In the genomic region with DNA sequence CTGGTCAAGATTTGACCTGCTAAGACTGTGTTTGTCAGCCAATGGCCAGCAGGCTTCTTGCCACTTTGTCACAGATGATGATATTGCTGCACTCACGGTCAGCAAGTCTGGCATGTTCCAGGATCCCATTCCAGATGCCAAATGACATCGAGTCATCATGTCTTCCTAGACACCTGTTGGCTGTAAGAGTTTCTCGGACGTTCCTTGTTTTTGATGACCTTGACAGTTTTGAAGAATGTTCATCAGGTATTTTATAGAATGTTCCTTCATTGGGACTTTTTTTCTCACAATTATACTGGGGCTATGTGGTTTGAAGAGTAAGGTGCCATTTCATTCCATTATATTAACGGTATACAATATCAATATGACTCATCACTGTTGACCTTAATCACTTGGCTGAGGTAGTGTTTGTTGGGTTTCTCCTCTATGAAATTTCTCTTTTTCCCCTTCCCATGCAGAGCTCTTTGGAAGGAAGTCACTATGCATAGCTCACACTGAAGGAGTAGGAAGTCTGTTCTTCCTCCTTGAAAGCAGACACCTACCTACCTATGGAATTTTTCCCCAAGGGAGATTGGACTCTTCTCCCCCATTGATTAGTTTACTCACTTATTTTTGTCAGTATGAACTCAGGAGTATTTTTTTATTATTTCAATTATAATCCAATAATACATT, we compare ENCODE assay signal across 27 cellular contexts. TPM values are rescaled to one million over a fixed set of nuclear protein-coding genes. Genes with fewer than 3 reads are reported as not detected.
DNase-seq lines count a peak whose midpoint lies in the region; ATAC-seq, FAIRE-seq and TF ChIP-seq lines count a peak whose summit lies in the region.
"Had no signal": no experiment of that assay in that cellular context is flagged by ENCODE, and none has a peak within 500 bp of the region (broad histone marks: within the 10 kb centered on the region; RNA-seq: fewer than 3 reads in every experiment).

No MANE protein-coding gene starts in this region.

- no peak overlapping the region for H2AK5ac ChIP-seq in IMR-90 (ENCODE audit: low read depth, low read length)

- H3K27me3 ChIP-seq in IMR-90 (ENCODE audit: control insufficient read depth, insufficient read depth, low read length) (no peaks in the 10 kb centered on the region; the same call in none of the 2 replicates), K562 (ENCODE audit: control insufficient read depth in 2 of 2, insufficient read depth in 2 of 2, low read length in 2 of 2) (peaks cover 20 to 33% of the 10 kb centered on the region in 2 experiments), foreskin keratinocyte (no peaks in the 10 kb centered on the region), upper lobe of right lung (peaks cover 7% of the 10 kb centered on the region)

- H3K4me1 ChIP-seq in A549 (no peaks in the 10 kb centered on the region), IMR-90 (ENCODE audit: control insufficient read depth, insufficient read depth, low read length) (no peaks in the 10 kb centered on the region), K562 (replicated peaks in 1 of 2; ENCODE audit: control insufficient read depth in 2 of 2, insufficient read depth in 2 of 2, low read length in 2 of 2) (no peaks in the 10 kb centered on the region), foreskin keratinocyte (peaks cover 31% of the 10 kb centered on the region), upper lobe of right lung (no peaks in the 10 kb centered on the region)

- H3K23ac ChIP-seq in IMR-90 (ENCODE audit: low read depth, low read length) = no peak overlapping the region

- H2AFZ ChIP-seq in IMR-90 (replicated peaks; ENCODE audit: low read length, poor library complexity) (no peak overlapping the region), K562 (ENCODE audit: low read depth, low read length) (no peak overlapping the region)

- no peak overlapping the region for H2AK9ac ChIP-seq in IMR-90 (replicated peaks; ENCODE audit: low read depth, low read length, poor library complexity)

- BruUV-seq in IMR-90 (replicated peaks; lab: Mats Ljungman, UMichigan) (no TSS peak), K562 (replicated peaks; lab: Mats Ljungman, UMichigan) (no TSS peak)

- H3K9ac ChIP-seq in IMR-90 (ENCODE audit: low read depth, low read length) (no peak overlapping the region), K562 (ENCODE audit: insufficient read depth in 1 of 2, low read depth in 2 of 2, low read length in 2 of 2) (no peak overlapping the region)

- H3K79me2 ChIP-seq in K562 (ENCODE audit: control insufficient read depth, insufficient read depth, low read length) = no peaks in the 10 kb centered on the region

- H3K56ac ChIP-seq in IMR-90 (ENCODE audit: extremely low read depth, insufficient read depth, low read length) = no peak overlapping the region

- H3K27ac ChIP-seq in A549 = no peak overlapping the region
- H3K27ac ChIP-seq in IMR-90 (ENCODE audit: insufficient read depth, low read length) = no peak overlapping the region
- H3K27ac ChIP-seq in K562 (ENCODE audit: extremely low read depth, low read depth, low read length) = no peak overlapping the region
- no peak overlapping the region for H3K27ac ChIP-seq in foreskin keratinocyte
- H3K27ac ChIP-seq in upper lobe of right lung = no peak overlapping the region
- H3K27ac ChIP-seq: SK-N-MC had no signal

- no peak overlapping the region for H4K5ac ChIP-seq in IMR-90 (ENCODE audit: low read depth, low read length)

- POLR2A ChIA-PET in A549 (lab: Yijun Ruan, JAX) = no interaction called here
- POLR2A ChIA-PET in IMR-90 (lab: Charles Lee; ENCODE audit: unreplicated experiment) = no interaction called here
- POLR2A ChIA-PET in K562 (lab: Yijun Ruan, JAX) = interaction anchor here (0.6 kb wide), 2 partner anchors 57 to 67 kb away, joined by 3 to 4 read pairs; no protein-coding TSS in a partner anchor

- 30% methylated on average over 5 of the region's 5 CpGs for WGBS in A549 (ENCODE audit: missing lambda C conversion rate)
- no CpG with 5 or more reads among the region's 5 CpGs for WGBS in IMR-90 (ENCODE audit: extremely low coverage in 2 of 2, insufficient read length in 1 of 2), 2 experiments
- WGBS in K562 (ENCODE audit: insufficient coverage, low coverage, missing lambda C conversion rate) = 0% methylated on average over 5 of the region's 5 CpGs

- no peaks in the 10 kb centered on the region; the same call in 2 of the 3 replicates for H3K9me3 ChIP-seq in A549
- no peaks in the 10 kb centered on the region for H3K9me3 ChIP-seq in IMR-90 (ENCODE audit: control insufficient read depth, insufficient read depth, low read length)
- no peaks in the 10 kb centered on the region for H3K9me3 ChIP-seq in K562 (replicated peaks; ENCODE audit: control insufficient read depth, insufficient read depth, low read depth, low read length)
- no peaks in the 10 kb centered on the region for H3K9me3 ChIP-seq in upper lobe of right lung

- no peak overlapping the region for H2BK20ac ChIP-seq in IMR-90 (ENCODE audit: low read depth, low read length)

- no peak overlapping the region for H3K14ac ChIP-seq in IMR-90 (replicated peaks; ENCODE audit: low read depth, low read length)

- ATAC-seq in A549 (no peak), IMR-90 (ENCODE audit: low read depth) (no peak), K562 (no peak), foreskin keratinocyte (peak; percentile 65), HG02840 (IDR thresholded peaks at IDR 0.05; ENCODE audit: low FRiP score, unreplicated experiment) (no peak), GM21381 (IDR thresholded peaks at IDR 0.05; ENCODE audit: unreplicated experiment) (no peak), upper lobe of right lung (no peak)
- ATAC-seq: CD8-positive, alpha-beta T cell; Panc1 had no signal

- H3K4me2 ChIP-seq in A549 (no peak overlapping the region), IMR-90 (ENCODE audit: low read depth, low read length) (no peak overlapping the region), K562 (ENCODE audit: insufficient read depth, low read length) (no peak overlapping the region)

- H3K4ac ChIP-seq in IMR-90 (ENCODE audit: low read depth, low read length) = no peak overlapping the region

- H3K36me3 ChIP-seq in IMR-90 (ENCODE audit: control insufficient read depth, insufficient read depth, low read length) (no peaks in the 10 kb centered on the region), K562 (ENCODE audit: control insufficient read depth, insufficient read depth, low read length) (no peaks in the 10 kb centered on the region), upper lobe of right lung (no peaks in the 10 kb centered on the region)

- intact Hi-C loops in IMR-90 (cut with micrococcal nuclease) = no loop called here
- intact Hi-C loops in K562 (cut with micrococcal nuclease) = no loop called here
- intact Hi-C loops in upper lobe of right lung (cut with DNase I) = no loop called here

- TF ChIP-seq POLR2A in A549 (IDR thresholded peaks at IDR 0.05; ENCODE audit: low read length) (no peak), IMR-90 (IDR thresholded peaks at IDR 0.05; ENCODE audit: low read depth, low read length) (no peak), K562 (conservative IDR thresholded peaks at IDR 0.05) (no peak)

- no peak overlapping the region for H4K91ac ChIP-seq in IMR-90 (ENCODE audit: insufficient read depth, low read depth, low read length)

- no peak overlapping the region for H4K8ac ChIP-seq in IMR-90 (ENCODE audit: low read depth in 2 of 2, low read length in 2 of 2)

- H3K79me1 ChIP-seq in IMR-90 (ENCODE audit: low read depth in 1 of 2, low read length in 2 of 2) = no peaks in the 10 kb centered on the region

- TF ChIP-seq EP300 in A549 (IDR thresholded peaks at IDR 0.05) (no peak), K562 (IDR thresholded peaks at IDR 0.05; ENCODE audit: low read length) (no peak)

- no peak overlapping the region for H2BK5ac ChIP-seq in IMR-90 (ENCODE audit: low read depth, low read length, poor library complexity, severe bottlenecking)

- no peak for TF ChIP-seq RAD21 in A549 (conservative IDR thresholded peaks at IDR 0.05 in 1 of 2, IDR thresholded peaks at IDR 0.05 in 1 of 2)
- no peak for TF ChIP-seq RAD21 in IMR-90 (IDR thresholded peaks at IDR 0.05; ENCODE audit: low read length)
- no peak for TF ChIP-seq RAD21 in K562 (CRISPR knock-in tag; conservative IDR thresholded peaks at IDR 0.05 in 1 of 2, IDR thresholded peaks at IDR 0.05 in 1 of 2)

- no peak overlapping the region for H3K18ac ChIP-seq in IMR-90 (ENCODE audit: low read depth, low read length)

- FAIRE-seq in A549 (lab: Jason Lieb, UNC) (no peak), K562 (lab: Jason Lieb, UNC) (no peak)
- FAIRE-seq: GM12892, H54, HTR-8/SVneo had no signal

- in situ Hi-C loops in IMR-90 (cut with MboI; ENCODE audit: low sequenced_read_pairs) = no loop called here
- in situ Hi-C loops in K562 (cut with MboI) = no loop called here

- TF ChIP-seq CTCF in A549 (IDR thresholded peaks at IDR 0.05) (no peak), IMR-90 (conservative IDR thresholded peaks at IDR 0.05; ENCODE audit: low read depth, low read length) (no peak), K562 (IDR thresholded peaks at IDR 0.05 in 2 of 3, conservative IDR thresholded peaks at IDR 0.05 in 1 of 3; ENCODE audit: insufficient read depth in 2 of 3, low read depth in 1 of 3, low read length in 3 of 3) (no peak), foreskin keratinocyte (conservative IDR thresholded peaks at IDR 0.05) (no peak), upper lobe of right lung (IDR thresholded peaks at IDR 0.05) (no peak)

- H2BK120ac ChIP-seq in IMR-90 (ENCODE audit: low read depth, low read length) = no peak overlapping the region

- H4K20me1 ChIP-seq in IMR-90 (ENCODE audit: insufficient read depth, low read length) (no peaks in the 10 kb centered on the region), K562 (replicated peaks; ENCODE audit: control insufficient read depth, insufficient read depth, low read length) (no peaks in the 10 kb centered on the region)

- dilution Hi-C loops in IMR-90 (cut with HindIII; ENCODE audit: low sequenced_read_pairs, unreplicated experiment) = no loop called here

- H3K4me3 ChIP-seq in A549 (no peak overlapping the region), IMR-90 (ENCODE audit: insufficient read depth, low read depth, low read length) (no peak overlapping the region), K562 (no peak overlapping the region), upper lobe of right lung (no peak overlapping the region)
- H3K4me3 ChIP-seq: SK-N-MC had no signal

- 0 out of 2 replicates have a peak, but pooled peaks cover 4% of the 10 kb centered on the region for H3K9me1 ChIP-seq in IMR-90 (ENCODE audit: insufficient read depth, low read length)
- no peaks in the 10 kb centered on the region for H3K9me1 ChIP-seq in K562 (ENCODE audit: control insufficient read depth, insufficient read depth, low read length)

- no peak overlapping the region for H2BK15ac ChIP-seq in IMR-90 (ENCODE audit: low read depth, low read length)

- CTCF ChIA-PET in A549 (lab: Yijun Ruan, JAX) = interaction anchor here (1.1 kb wide), 1 partner anchor 10 kb away, joined by 3 read pairs; no protein-coding TSS in a partner anchor
- CTCF ChIA-PET in IMR-90 (lab: Yijun Ruan, JAX) = no interaction called here
- CTCF ChIA-PET in K562 (lab: Yijun Ruan, JAX; ENCODE audit: low intra/inter-chr PET ratio) = no interaction called here

- DNase-seq in A549 (ENCODE audit: low read depth in 1 of 2, low spot score in 1 of 2) = no peak
- no peak for DNase-seq in IMR-90
- DNase-seq in K562 (ENCODE audit: extremely low read depth in 1 of 4, low spot score in 3 of 4) = no peak
- DNase-seq in foreskin keratinocyte = peak; percentile 36 to 71
- no peak for DNase-seq in upper lobe of right lung
- no peak for DNase-seq in NCI-H2171 (lab: John Stamatoyannopoulos, UW)
- DNase-seq: C1 segment of cervical spinal cord; CD8-positive, alpha-beta T cell; DMS 273 treated with DMSO at 0.1 percent for 48 hours; DND-41; Karpas-422; MV-4-11; NCI-H1105 treated with DMSO at 0.1 percent for 48 hours; NCI-H146; NCI-H1930; NCI-H2107; NCI-H446 treated with DMSO at 0.1 percent for 48 hours; NCI-H526; SIG-M5 had no signal

RNA-seq across cellular contexts. Expression of a gene that starts 31.6 kb away (rescaled TPM):
- polyA plus RNA-seq in A549 (2011; rRNA removed) (11.3 and 16.0 TPM in 2 replicates), A549 (2017; fragmentation: RNase III; extraction: RNeasy Plus Mini Kit Qiagen cat#74134 plus additional on column Dnase treatment) (11.3 to 12.5 TPM (median 12.2 TPM) in 3 replicates), IMR-90 (2012; rRNA removed) (0.56 and 0.95 TPM in 2 replicates), K562 (2011; rRNA removed) (0.07 and 0.11 TPM in 2 replicates), K562 (2014; fragmentation: Illumina TruSeq; extraction: Trizol) (0.13 TPM in 1 of 2 replicates, not detected in the other), K562 (2014; fragmentation: Nextera tagmentation; extraction: Ambion mirVana) (under 1 TPM; 0.08 to 0.31 TPM), K562 (2014; rRNA removed) (0.43 TPM in 1 of 2 replicates, not detected in the other), foreskin keratinocyte (0.10 TPM in 1 of 2 replicates, not detected in the other)
- polyA plus RNA-seq in A549 (2012; cell fraction: cytosol; rRNA removed) = 15.3 and 18.0 TPM in 2 replicates
- 22.8 and 24.7 TPM in 2 replicates for polyA plus RNA-seq in A549 (2012; cell fraction: nucleus; rRNA removed)
- polyA minus RNA-seq in A549 (2011; rRNA and poly(A)+ RNA removed) = 21.9 and 25.8 TPM in 2 replicates
- total RNA-seq in IMR-90 (2012; rRNA removed) (1.1 and 1.3 TPM in 2 replicates), K562 (2014; rRNA removed) (0.41 TPM in 1 of 2 replicates, not detected in the other), K562 (2014; rRNA removed; fragmentation: Illumina TruSeq; extraction: Trizol) (not detected in 2 replicates), K562 (2015; rRNA removed; fragmentation: Illumina TruSeq; extraction: Trizol) (0.14 and 0.64 TPM in 2 replicates), K562 (2021) (0.47 TPM in 1 of 2 replicates, not detected in the other), foreskin keratinocyte (not detected in 2 replicates), upper lobe of right lung (1.6 TPM)
- polyA plus RNA-seq in IMR-90 (2012; cell fraction: cytosol; rRNA removed) = 0.28 and 0.78 TPM in 2 replicates
- polyA plus RNA-seq in IMR-90 (2012; cell fraction: nucleus; rRNA removed; ENCODE audit: low replicate concordance) = 0.63 and 1.1 TPM in 2 replicates
- total RNA-seq in K562 (2011; cell fraction: chromatin; rRNA removed; ENCODE audit: low replicate concordance) = 0.33 and 0.39 TPM in 2 replicates
- total RNA-seq in K562 (2011; cell fraction: nucleolus; rRNA removed) = 0.17 TPM in 1 of 2 replicates, not detected in the other
- total RNA-seq in K562 (2011; cell fraction: nucleoplasm; rRNA removed) = 0.08 and 0.88 TPM in 2 replicates
- polyA plus RNA-seq in K562 (2011; cell fraction: cytosol; rRNA removed) = not detected in 2 replicates
- 0.13 and 0.20 TPM in 2 replicates for polyA plus RNA-seq in K562 (2011; cell fraction: nucleus; rRNA removed)
- 0.36 and 0.46 TPM in 2 replicates for polyA plus RNA-seq in K562 (2012)
- polyA minus RNA-seq in K562 (2011; rRNA and poly(A)+ RNA removed) = not detected in 2 replicates
- not detected in 2 replicates for polyA minus RNA-seq in K562 (2011; cell fraction: cytosol; rRNA and poly(A)+ RNA removed)
- polyA minus RNA-seq in K562 (2011; cell fraction: nucleus; rRNA and poly(A)+ RNA removed) = not detected in 2 replicates
- total RNA-seq: CD8-positive, alpha-beta T cell; T-helper 1 cell treated with Interleukin-12 subunit alpha and Interleukin-12 subunit beta and Interleukin-4 antibody, amounts not matched to agents 30 ng/mL and 1 ng/mL, for 36 hours had no signal

Comparison
In these comparisons a context has a peak if more than half of its experiments do, and no peak if none do; other contexts are left out.
1. DNase-seq: peak in foreskin keratinocyte (2 of 2); none in A549 (0 of 2), IMR-90 (single experiment), K562 (0 of 4), upper lobe of right lung (single experiment) and NCI-H2171 (single experiment).